8 cellular contexts compared by ENCODE assay signal in the genomic region with DNA sequence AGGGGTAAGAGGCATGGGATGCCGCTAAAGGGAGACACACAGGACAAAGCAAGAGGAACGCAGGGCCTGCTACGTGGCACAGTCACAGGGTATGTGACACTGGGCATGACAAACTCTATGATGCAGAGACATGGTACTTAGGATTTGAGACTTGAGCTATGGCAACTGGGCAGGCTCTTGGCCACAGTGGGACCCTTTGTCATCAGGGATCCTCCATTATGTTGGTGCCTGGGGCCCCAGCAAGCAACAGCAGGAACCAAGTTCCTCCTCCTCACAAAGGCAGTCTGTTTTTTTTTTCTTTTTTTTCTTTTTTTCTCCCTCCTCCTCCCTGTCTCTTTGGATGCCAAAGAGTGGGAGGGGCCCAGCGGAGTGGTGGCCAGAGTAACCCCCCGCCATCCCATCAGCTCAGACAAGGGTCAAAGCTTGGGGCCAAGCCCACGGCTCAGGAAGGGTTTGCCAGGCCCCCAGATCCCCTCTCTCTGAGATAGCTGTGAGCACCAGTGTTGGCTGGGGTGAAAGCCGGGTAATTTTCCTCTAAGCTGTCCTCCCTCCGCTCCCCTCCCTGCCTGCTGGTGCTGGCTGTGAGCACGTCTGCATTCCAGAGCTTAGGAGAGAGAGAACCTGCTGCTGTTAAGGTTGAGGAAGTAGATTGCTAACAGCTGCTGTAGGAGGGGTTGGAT. TPM values are rescaled to one million over a fixed set of nuclear protein-coding genes. Genes with fewer than 3 reads are reported as not detected.
DNase-seq lines count a peak whose midpoint lies in the region; ATAC-seq and TF ChIP-seq lines count a peak whose summit lies in the region.

No MANE protein-coding gene starts in this region.

- H3K4me1 Mint-ChIP-seq in activated B cell treated with CpG ODN at 0.5 μM for 24 hours: peaks cover 22% of the 10 kb centered on the region
- no peaks in the 10 kb centered on the region for H3K4me1 Mint-ChIP-seq in CD4-positive, alpha-beta memory T cell

- intact Hi-C loops in activated B cell treated with CpG ODN at 0.5 μM for 24 hours (cut with micrococcal nuclease) (no loop called here), right cardiac atrium (cut with DNase I) (no loop called here)
- intact Hi-C loops in CD4-positive, alpha-beta memory T cell (cut with micrococcal nuclease): no loop called here

- WGBS in right cardiac atrium: 15% methylated on average over 9 of the region's 9 CpGs

- peaks cover 4% of the 10 kb centered on the region for H3K36me3 Mint-ChIP-seq in activated B cell treated with CpG ODN at 0.5 μM for 24 hours (ENCODE audit: low read depth)
- no peaks in the 10 kb centered on the region for H3K36me3 Mint-ChIP-seq in CD4-positive, alpha-beta memory T cell

- H3K4me3 Mint-ChIP-seq in activated B cell treated with CpG ODN at 0.5 μM for 24 hours: no peak overlapping the region
- no peak overlapping the region for H3K4me3 Mint-ChIP-seq in CD4-positive, alpha-beta memory T cell

- no peaks in the 10 kb centered on the region for H3K9me3 ChIP-seq in right cardiac atrium (ENCODE audit: control insufficient read depth, low read length)
- H3K9me3 ChIP-seq in CD4-positive, alpha-beta memory T cell (ENCODE audit: control insufficient read depth in 1 of 2, low read length in 2 of 2): no peaks in the 10 kb centered on the region

- H3K27ac ChIP-seq in right cardiac atrium (ENCODE audit: low read length): peak overlapping the region; percentile 97
- no peak overlapping the region for H3K27ac ChIP-seq in CD4-positive, alpha-beta memory T cell (ENCODE audit: low read depth, low read length)

- no peaks in the 10 kb centered on the region for H3K27me3 ChIP-seq in right cardiac atrium (ENCODE audit: control insufficient read depth, insufficient read depth)
- H3K27me3 ChIP-seq in CD4-positive, alpha-beta memory T cell (ENCODE audit: insufficient read depth, low read length): no peaks in the 10 kb centered on the region

- no peak overlapping the region for H3K4me3 ChIP-seq in right cardiac atrium (ENCODE audit: low read length)
- H3K4me3 ChIP-seq in retinal pigment epithelial cell (ENCODE audit: low read length): no peak overlapping the region
- H3K4me3 ChIP-seq in CD4-positive, alpha-beta memory T cell (ENCODE audit: low read length in 2 of 2): no peak overlapping the region

- TF ChIP-seq CTCF in activated B cell treated with CpG ODN at 0.5 μM for 24 hours (IDR thresholded peaks at IDR 0.05) (no peak), retinal pigment epithelial cell (conservative IDR thresholded peaks at IDR 0.05; ENCODE audit: low read depth, low read length) (no peak)

- H3K36me3 ChIP-seq in CD4-positive, alpha-beta memory T cell (ENCODE audit: insufficient read depth, low read length): no peaks in the 10 kb centered on the region

- DNase-seq in GDM1 (lab: John Stamatoyannopoulos, UW) (peak; percentile 33), activated B cell treated with CpG ODN at 0.5 μM for 24 hours (no peak), right cardiac atrium (peak; percentile 87 to 95 (median 91)), retinal pigment epithelial cell (ENCODE audit: low read depth) (peak; percentile 96), HPDE6-E6E7 (ENCODE audit: extremely low spot score) (no peak)
- DNase-seq in CD4-positive, alpha-beta memory T cell: no peak
- no peak for DNase-seq in activated naive CD4-positive, alpha-beta T cell treated with Interleukin-2 at 50 U/mL for 16 hours

- no peaks in the 10 kb centered on the region for H3K9me3 Mint-ChIP-seq in activated B cell treated with CpG ODN at 0.5 μM for 24 hours
- H3K9me3 Mint-ChIP-seq in CD4-positive, alpha-beta memory T cell: no peaks in the 10 kb centered on the region

- H3K27ac Mint-ChIP-seq in activated B cell treated with CpG ODN at 0.5 μM for 24 hours: peak overlapping the region; percentile 27
- no peak overlapping the region for H3K27ac Mint-ChIP-seq in CD4-positive, alpha-beta memory T cell

- ATAC-seq in activated B cell treated with CpG ODN at 0.5 μM for 24 hours (ENCODE audit: low read depth): no peak
- peak; percentile 42 to 59 for ATAC-seq in right cardiac atrium
- ATAC-seq in GM21447 (IDR thresholded peaks at IDR 0.05; ENCODE audit: unreplicated experiment): no peak

- CTCF ChIA-PET in activated B cell treated with CpG ODN at 0.5 μM for 24 hours (lab: Charles Lee): interaction anchor here (0.7 kb wide), 1 partner anchor 565 kb away, joined by 3 read pairs; no protein-coding TSS in a partner anchor
- CTCF ChIA-PET in CD4-positive, alpha-beta memory T cell (lab: Charles Lee; ENCODE audit: partially characterized antibody): interaction anchor here (0.7 to 1.9 kb wide), 3 partner anchors 9 to 31 kb away, joined by 3 to 7 read pairs (median 4); no protein-coding TSS in a partner anchor

- H3K4me1 ChIP-seq in right cardiac atrium (ENCODE audit: control insufficient read depth, insufficient read depth, low read length): peaks cover 52% of the 10 kb centered on the region
- H3K4me1 ChIP-seq in CD4-positive, alpha-beta memory T cell (ENCODE audit: insufficient read depth, low read length): no peaks in the 10 kb centered on the region

- POLR2A ChIA-PET in activated B cell treated with CpG ODN at 0.5 μM for 24 hours (lab: Charles Lee): interaction anchor here (0.5 kb wide), 1 partner anchor 708 kb away, joined by 6 read pairs; no protein-coding TSS in a partner anchor
- POLR2A ChIA-PET in CD4-positive, alpha-beta memory T cell (lab: Charles Lee; ENCODE audit: partially characterized antibody): no interaction called here

- H3K27me3 Mint-ChIP-seq in activated B cell treated with CpG ODN at 0.5 μM for 24 hours: no peaks in the 10 kb centered on the region
- no peaks in the 10 kb centered on the region for H3K27me3 Mint-ChIP-seq in CD4-positive, alpha-beta memory T cell

RNA-seq across cellular contexts. Expression of a gene that starts 21.1 kb away (rescaled TPM):
- 21.9 and 26.5 TPM in 2 replicates for total RNA-seq in activated B cell treated with CpG ODN at 0.5 μM for 24 hours
- 1,000 to 10,000 TPM in 3 of 4 donors, 100 to 1,000 TPM in 1; 949 to 1,838 (median 1,489) TPM for total RNA-seq in right cardiac atrium
- 1,813 TPM for polyA plus RNA-seq in right cardiac atrium
- 1 to 10 TPM; 7.8 to 8.7 TPM for total RNA-seq in CD4-positive, alpha-beta memory T cell
- 1 to 10 TPM; 1.9 to 4.1 TPM for polyA plus RNA-seq in CD4-positive, alpha-beta memory T cell

Comparison
In these comparisons a context has a peak if more than half of its experiments do, and no peak if none do; other contexts are left out.
1. DNase-seq: peak in GDM1 (single experiment), right cardiac atrium (3 of 3) and retinal pigment epithelial cell (single experiment); none in activated B cell treated with CpG ODN at 0.5 μM for 24 hours (single experiment), HPDE6-E6E7 (single experiment), CD4-positive, alpha-beta memory T cell (0 of 5) and activated naive CD4-positive, alpha-beta T cell treated with Interleukin-2 at 50 U/mL for 16 hours (single experiment).
2. ATAC-seq: peak in right cardiac atrium (2 of 2); none in activated B cell treated with CpG ODN at 0.5 μM for 24 hours (single experiment) and GM21447 (single experiment).
3. RNA of a gene that starts 21.1 kb away (total RNA-seq): 949 to 1,838 TPM in right cardiac atrium; 21.9 to 26.5 TPM in activated B cell treated with CpG ODN at 0.5 μM for 24 hours and 7.8 to 8.7 TPM in CD4-positive, alpha-beta memory T cell; every median in the first group is over 10 times any median in the second.